Comparison of ENCODE assay signal across 17 cellular contexts in genomic region chr9:68797116-68797515, GRCh38.
DNase-seq lines count a peak whose midpoint lies in the region; ATAC-seq, FAIRE-seq and TF ChIP-seq lines count a peak whose summit lies in the region.
"Had no signal": no experiment of that assay in that cellular context is flagged by ENCODE, and none has a peak within 500 bp of the region (broad histone marks: within the 10 kb centered on the region; RNA-seq: fewer than 3 reads in every experiment).

No MANE protein-coding gene starts in this region.

- CTCF ChIA-PET in OCI-LY7 (lab: Charles Lee; ENCODE audit: unreplicated experiment), result no interaction called here

- H3K79me2 ChIP-seq in OCI-LY7 (ENCODE audit: insufficient read depth, low read depth, low read length), result no peaks in the 10 kb centered on the region

- H3K36me3 Mint-ChIP-seq in activated T-helper 2 cell treated with anti-CD3 and anti-CD28 coated beads, Interferon-gamma antibody, Interleukin-2, Interleukin-4, amounts not matched to agents 10 μg/mL and 5 μg/mL and 100 μg/mL, durations not matched to agents 14 hours and 24 hours and 36 hours (ENCODE audit: low read depth), result peaks cover 25% of the 10 kb centered on the region
- H3K36me3 Mint-ChIP-seq: CD8-positive, alpha-beta T cell had no signal

- H3K9me3 Mint-ChIP-seq in activated T-helper 2 cell treated with anti-CD3 and anti-CD28 coated beads, Interferon-gamma antibody, Interleukin-2, Interleukin-4, amounts not matched to agents 10 μg/mL and 5 μg/mL and 100 μg/mL, durations not matched to agents 14 hours and 24 hours and 36 hours, result no peaks in the 10 kb centered on the region
- H3K9me3 Mint-ChIP-seq: CD8-positive, alpha-beta T cell had no signal

- H3K27me3 Mint-ChIP-seq in activated T-helper 2 cell treated with anti-CD3 and anti-CD28 coated beads, Interferon-gamma antibody, Interleukin-2, Interleukin-4, amounts not matched to agents 10 μg/mL and 5 μg/mL and 100 μg/mL, durations not matched to agents 14 hours and 24 hours and 36 hours (ENCODE audit: low read depth), result no peaks in the 10 kb centered on the region
- H3K27me3 Mint-ChIP-seq: B cell had no signal

- intact Hi-C loops in activated T-helper 2 cell treated with anti-CD3 and anti-CD28 coated beads, Interferon-gamma antibody, Interleukin-2, Interleukin-4, amounts not matched to agents 10 μg/mL and 5 μg/mL and 100 μg/mL, durations not matched to agents 14 hours and 24 hours and 36 hours (cut with micrococcal nuclease), result loop anchor here (5.0 kb wide), 1 partner anchor 230 kb away; no protein-coding TSS in a partner anchor
- intact Hi-C loops in lower lobe of right lung (cut with DNase I), result no loop called here
- intact Hi-C loops in OCI-LY7 (cut with micrococcal nuclease; ENCODE audit: unreplicated experiment), result no loop called here

- no peaks in the 10 kb centered on the region for H4K20me1 ChIP-seq in OCI-LY7 (ENCODE audit: insufficient read depth, low read length)
- H4K20me1 ChIP-seq: BLaER1 treated with 17β-estradiol and CSF1 and Interleukin-3, amounts not matched to agents 10 nM and 100 nM had no signal

- peak; percentile 30 for FAIRE-seq in GM12892 (lab: Jason Lieb, UNC)

- no peaks in the 10 kb centered on the region for H3K9me2 ChIP-seq in OCI-LY7 (ENCODE audit: insufficient read depth, low read length)

- H3K27me3 ChIP-seq in lower lobe of right lung (ENCODE audit: low read depth), result no peaks in the 10 kb centered on the region
- H3K27me3 ChIP-seq: BLaER1 treated with 17β-estradiol and CSF1 and Interleukin-3, amounts not matched to agents 10 nM and 100 nM had no signal

- no peak overlapping the region for H2AFZ ChIP-seq in OCI-LY7 (ENCODE audit: low read length)
- H2AFZ ChIP-seq: GM23248 had no signal

- no peaks in the 10 kb centered on the region for H3K4me1 ChIP-seq in lower lobe of right lung
- H3K4me1 ChIP-seq in OCI-LY7 (ENCODE audit: insufficient read depth, low read length, poor library complexity, severe bottlenecking), result peaks cover 24% of the 10 kb centered on the region
- H3K4me1 ChIP-seq: HAP-1 had no signal

- DNase-seq in GM12892 (ENCODE audit: insufficient read length) (no peak), lower lobe of right lung (no peak), SHP77 (lab: John Stamatoyannopoulos, UW) (no peak), OCI-LY7 (ENCODE audit: low spot score) (no peak)
- no peak for DNase-seq in activated T-helper 2 cell treated with anti-CD3 and anti-CD28 coated beads, Interferon-gamma antibody, Interleukin-2, Interleukin-4, amounts not matched to agents 10 μg/mL and 5 μg/mL and 100 μg/mL, durations not matched to agents 14 hours and 24 hours and 36 hours (ENCODE audit: low spot score)
- DNase-seq: 8988T; Calu3; CD8-positive, alpha-beta T cell; DMS79 treated with DMSO at 0.1 percent for 48 hours; GF-D8; GM23248; KG1 had no signal

- BruUV-seq in OCI-LY7 (replicated peaks; lab: Mats Ljungman, UMichigan), result no TSS peak

- no peak overlapping the region for H3K4me3 Mint-ChIP-seq in activated T-helper 2 cell treated with anti-CD3 and anti-CD28 coated beads, Interferon-gamma antibody, Interleukin-2, Interleukin-4, amounts not matched to agents 10 μg/mL and 5 μg/mL and 100 μg/mL, durations not matched to agents 14 hours and 24 hours and 36 hours (ENCODE audit: low read depth)
- H3K4me3 Mint-ChIP-seq: B cell; CD8-positive, alpha-beta T cell had no signal

- no peak overlapping the region for H3K4me2 ChIP-seq in OCI-LY7 (ENCODE audit: low read length)
- H3K4me2 ChIP-seq: BLaER1 treated with 17β-estradiol and CSF1 and Interleukin-3, amounts not matched to agents 10 nM and 100 nM had no signal

- TF ChIP-seq CTCF in lower lobe of right lung (IDR thresholded peaks at IDR 0.05) (no peak), OCI-LY7 (conservative IDR thresholded peaks at IDR 0.05; ENCODE audit: low read length) (no peak)

- peaks cover 26% of the 10 kb centered on the region for H3K4me1 Mint-ChIP-seq in activated T-helper 2 cell treated with anti-CD3 and anti-CD28 coated beads, Interferon-gamma antibody, Interleukin-2, Interleukin-4, amounts not matched to agents 10 μg/mL and 5 μg/mL and 100 μg/mL, durations not matched to agents 14 hours and 24 hours and 36 hours (ENCODE audit: low read depth)

- no peaks in the 10 kb centered on the region for H3K36me3 ChIP-seq in lower lobe of right lung
- no peaks in the 10 kb centered on the region for H3K36me3 ChIP-seq in OCI-LY7 (ENCODE audit: insufficient read depth, low read length)
- H3K36me3 ChIP-seq: BLaER1 treated with 17β-estradiol and CSF1 and Interleukin-3, amounts not matched to agents 10 nM and 100 nM; HAP-1 had no signal

- POLR2A ChIA-PET in OCI-LY7 (lab: Charles Lee), result no interaction called here

- H3K4me3 ChIP-seq in lower lobe of right lung (no peak overlapping the region), OCI-LY7 (ENCODE audit: low read depth, low read length, poor library complexity, severe bottlenecking) (no peak overlapping the region)
- H3K4me3 ChIP-seq: BLaER1 treated with 17β-estradiol and CSF1 and Interleukin-3, amounts not matched to agents 10 nM and 100 nM; GM23248; HAP-1 had no signal

- no peak overlapping the region for H3K27ac ChIP-seq in lower lobe of right lung
- H3K27ac ChIP-seq in OCI-LY7 (ENCODE audit: low read depth, low read length, poor library complexity, severe bottlenecking), result no peak overlapping the region
- H3K27ac ChIP-seq: BLaER1 treated with 17β-estradiol and CSF1 and Interleukin-3, amounts not matched to agents 10 nM and 100 nM; GM23248 had no signal

- H3K9me3 ChIP-seq in lower lobe of right lung (no peaks in the 10 kb centered on the region), OCI-LY7 (ENCODE audit: low read length) (no peaks in the 10 kb centered on the region)
- H3K9me3 ChIP-seq: BLaER1 treated with 17β-estradiol and CSF1 and Interleukin-3, amounts not matched to agents 10 nM and 100 nM; HAP-1 had no signal

- ATAC-seq in GM18907 (IDR thresholded peaks at IDR 0.05; ENCODE audit: unreplicated experiment), result peak; percentile 39
- peak; percentile 52 for ATAC-seq in HG03175 (IDR thresholded peaks at IDR 0.05; ENCODE audit: unreplicated experiment)
- no peak for ATAC-seq in lower lobe of right lung
- ATAC-seq: CD8-positive, alpha-beta T cell had no signal

- H3K27ac Mint-ChIP-seq in activated T-helper 2 cell treated with anti-CD3 and anti-CD28 coated beads, Interferon-gamma antibody, Interleukin-2, Interleukin-4, amounts not matched to agents 10 μg/mL and 5 μg/mL and 100 μg/mL, durations not matched to agents 14 hours and 24 hours and 36 hours, result peak overlapping the region; percentile 18
- H3K27ac Mint-ChIP-seq: B cell; CD8-positive, alpha-beta T cell had no signal

- no peak for TF ChIP-seq POLR2A in GM12892 (IDR thresholded peaks at IDR 0.05; ENCODE audit: low read depth, low read length)

Comparison
In these comparisons a context has a peak if more than half of its experiments do, and no peak if none do; other contexts are left out.
1. ATAC-seq: peak in GM18907 (single experiment) and HG03175 (single experiment); none in lower lobe of right lung (0 of 2).